Comparison of ENCODE assay signal across 8 cellular contexts in genomic region chrX:74293343-74293946, GRCh38. TPM values are rescaled to one million over a fixed set of nuclear protein-coding genes. Genes with fewer than 3 reads are reported as not detected.
DNase-seq lines count a peak whose midpoint lies in the region; ATAC-seq and TF ChIP-seq lines count a peak whose summit lies in the region.

No MANE protein-coding gene starts in this region.

- no peak for TF ChIP-seq CTCF in astrocyte of the cerebellum (IDR thresholded peaks at IDR 0.05; ENCODE audit: low read depth, low read length, missing control alignments)
- TF ChIP-seq CTCF in vagina (IDR thresholded peaks at IDR 0.05) = no peak

- H3K4me1 ChIP-seq in vagina = peaks cover 8% of the 10 kb centered on the region

- TF ChIP-seq POLR2A in vagina (IDR thresholded peaks at IDR 0.05) = no peak

- no peaks in the 10 kb centered on the region for H3K9me3 ChIP-seq in vagina

- no peaks in the 10 kb centered on the region for H3K36me3 ChIP-seq in vagina

- ATAC-seq in GM21825 (IDR thresholded peaks at IDR 0.05; ENCODE audit: unreplicated experiment) = peak; percentile 41

- H3K4me3 ChIP-seq in astrocyte of the cerebellum (ENCODE audit: low read depth, low read length) = peak overlapping the region; percentile 67
- H3K4me3 ChIP-seq in vagina = peak overlapping the region; percentile 47 to 64

- peak overlapping the region; percentile 90 for H3K27ac ChIP-seq in vagina

- in situ Hi-C loops in astrocyte of the cerebellum (cut with HindIII; ENCODE audit: low sequenced_read_pairs) = no loop called here

- no peaks in the 10 kb centered on the region for H3K27me3 ChIP-seq in vagina

- intact Hi-C loops in vagina (cut with DNase I) = no loop called here

- DNase-seq in CD1c-positive myeloid dendritic cell (ENCODE audit: extremely low spot score) = peak; percentile 70
- DNase-seq in NCI-H2029 (lab: John Stamatoyannopoulos, UW) = peak; percentile 47
- DNase-seq in T1000 (lab: John Stamatoyannopoulos, UW) = peak; percentile 25
- peak; percentile 28 for DNase-seq in astrocyte of the cerebellum (ENCODE audit: low read depth)
- peak; percentile 76 to 78 for DNase-seq in hippocampal formation (lab: John Stamatoyannopoulos, UW)
- DNase-seq in renal cortical epithelial cell (ENCODE audit: low read depth) = peak; percentile 63
- DNase-seq in vagina (ENCODE audit: extremely low spot score in 2 of 2) = no peak

RNA-seq across cellular contexts. Expression of gene ZCCHC13, which starts 10.5 kb away (rescaled TPM):
- not detected in 2 replicates for total RNA-seq in renal cortical epithelial cell
- not detected for total RNA-seq in vagina

Comparison
In these comparisons a context has a peak if more than half of its experiments do, and no peak if none do; other contexts are left out.
1. DNase-seq: peak in CD1c-positive myeloid dendritic cell (single experiment), NCI-H2029 (single experiment), T1000 (single experiment), astrocyte of the cerebellum (single experiment), hippocampal formation (2 of 2) and renal cortical epithelial cell (single experiment); none in vagina (0 of 2).